In genomic region chr20:1474817-1475603, GRCh38 we compare ENCODE assay signal across 11 cellular contexts. TPM values are rescaled to one million over a fixed set of nuclear protein-coding genes. Genes with fewer than 3 reads are reported as not detected.
DNase-seq lines count a peak whose midpoint lies in the region; ATAC-seq, FAIRE-seq and TF ChIP-seq lines count a peak whose summit lies in the region.
"Had no signal": no experiment of that assay in that cellular context is flagged by ENCODE, and none has a peak within 500 bp of the region (broad histone marks: within the 10 kb centered on the region; RNA-seq: fewer than 3 reads in every experiment).

No MANE protein-coding gene starts in this region.

- DNase-seq in HFFc6: no peak
- DNase-seq in fibroblast of mammary gland (ENCODE audit: low read depth): no peak
- no peak for DNase-seq in D721Med (ENCODE audit: insufficient read length, low spot score)
- DNase-seq: right cardiac atrium, upper lobe of right lung had no signal

- H3K4me3 ChIP-seq in DOHH2 (ENCODE audit: low read length) (no peak overlapping the region), SU-DHL-6 (ENCODE audit: insufficient read depth, low read length, poor library complexity, severe bottlenecking) (no peak overlapping the region), fibroblast of mammary gland (ENCODE audit: control insufficient read depth, low read depth, low read length) (no peak overlapping the region)
- H3K4me3 ChIP-seq: upper lobe of right lung had no signal

- H3K27ac Mint-ChIP-seq in HFFc6: no peak overlapping the region

- H3K9me3 ChIP-seq in DOHH2 (ENCODE audit: control insufficient read depth, insufficient read depth, low read length): no peaks in the 10 kb centered on the region
- no peaks in the 10 kb centered on the region for H3K9me3 ChIP-seq in SU-DHL-6 (ENCODE audit: insufficient read depth, low read length)
- H3K9me3 ChIP-seq: upper lobe of right lung had no signal

- no peak overlapping the region for H2AFZ ChIP-seq in SU-DHL-6 (ENCODE audit: low read depth, low read length, severe bottlenecking)

- no peaks in the 10 kb centered on the region for H3K79me2 ChIP-seq in DOHH2 (ENCODE audit: control insufficient read depth, low read length)
- no peaks in the 10 kb centered on the region for H3K79me2 ChIP-seq in SU-DHL-6 (ENCODE audit: insufficient read depth, low read length)

- TF ChIP-seq CTCF in DOHH2 (IDR thresholded peaks at IDR 0.05; ENCODE audit: low read depth, low read length, poor library complexity, severe bottlenecking): peak; percentile 61
- peak; percentile 61 for TF ChIP-seq CTCF in HFFc6 (IDR thresholded peaks at IDR 0.05)
- TF ChIP-seq CTCF in SU-DHL-6 (IDR thresholded peaks at IDR 0.05; ENCODE audit: insufficient read depth, low read length, poor library complexity, severe bottlenecking): peak; percentile 20
- peak; percentile 17 for TF ChIP-seq CTCF in fibroblast of mammary gland (conservative IDR thresholded peaks at IDR 0.05; ENCODE audit: control insufficient read depth, insufficient read depth, low read depth, low read length)
- no peak for TF ChIP-seq CTCF in D721Med (IDR thresholded peaks at IDR 0.05; ENCODE audit: insufficient read depth, missing control alignments)

- no peak overlapping the region for H3K9ac ChIP-seq in SU-DHL-6 (ENCODE audit: low read length)

- no peaks in the 10 kb centered on the region; the same call in 1 of the 2 replicates for H3F3A ChIP-seq in DOHH2 (ENCODE audit: control insufficient read depth, insufficient read depth)
- no peaks in the 10 kb centered on the region for H3F3A ChIP-seq in SU-DHL-6 (ENCODE audit: insufficient read depth)

- no peaks in the 10 kb centered on the region for H4K20me1 ChIP-seq in DOHH2 (ENCODE audit: control insufficient read depth, insufficient read depth, low read depth, low read length)
- H4K20me1 ChIP-seq in SU-DHL-6 (ENCODE audit: low read depth, low read length): no peaks in the 10 kb centered on the region

- no peak overlapping the region for H3K4me2 ChIP-seq in DOHH2 (ENCODE audit: low read length)
- H3K4me2 ChIP-seq in SU-DHL-6 (ENCODE audit: low read depth, low read length, poor library complexity, severe bottlenecking): no peak overlapping the region

- peaks cover 51% of the 10 kb centered on the region for H3K4me1 Mint-ChIP-seq in HFFc6 (ENCODE audit: low read depth)

- H3K4me1 ChIP-seq in DOHH2 (ENCODE audit: control insufficient read depth, low read length): peaks cover 33% of the 10 kb centered on the region
- H3K4me1 ChIP-seq: upper lobe of right lung had no signal

- H3K36me3 ChIP-seq in DOHH2 (ENCODE audit: control insufficient read depth, low read length) (no peaks in the 10 kb centered on the region), SU-DHL-6 (ENCODE audit: low read length) (no peaks in the 10 kb centered on the region)
- H3K36me3 ChIP-seq: upper lobe of right lung had no signal

- H3K27ac ChIP-seq in DOHH2 (ENCODE audit: low read depth, low read length) (no peak overlapping the region), SU-DHL-6 (ENCODE audit: low read depth, low read length) (no peak overlapping the region)
- H3K27ac ChIP-seq: upper lobe of right lung had no signal

- no peaks in the 10 kb centered on the region for H3K27me3 ChIP-seq in DOHH2 (ENCODE audit: control insufficient read depth, low read length)
- no peaks in the 10 kb centered on the region for H3K27me3 ChIP-seq in SU-DHL-6 (ENCODE audit: low read length)
- H3K27me3 ChIP-seq: upper lobe of right lung had no signal

- FAIRE-seq in D721Med (lab: Jason Lieb, UNC): no peak

- no peak for ATAC-seq in GM21381 (IDR thresholded peaks at IDR 0.05; ENCODE audit: unreplicated experiment)
- no peak for ATAC-seq in GM19324 (IDR thresholded peaks at IDR 0.05; ENCODE audit: low FRiP score, unreplicated experiment)
- ATAC-seq in GM21619 (IDR thresholded peaks at IDR 0.05; ENCODE audit: unreplicated experiment): no peak
- ATAC-seq: right cardiac atrium, upper lobe of right lung had no signal

- H3K36me3 Mint-ChIP-seq in HFFc6 (ENCODE audit: low read depth): no peaks in the 10 kb centered on the region

- H3K9me2 ChIP-seq in DOHH2 (replicated peaks; ENCODE audit: control insufficient read depth, low read length): no peaks in the 10 kb centered on the region
- H3K9me2 ChIP-seq in SU-DHL-6 (replicated peaks; ENCODE audit: insufficient read depth, low read length): no peaks in the 10 kb centered on the region

- H3K4me3 Mint-ChIP-seq in HFFc6: no peak overlapping the region

- no peaks in the 10 kb centered on the region for H3K9me3 Mint-ChIP-seq in HFFc6

- H3K27me3 Mint-ChIP-seq in HFFc6 (ENCODE audit: insufficient read depth): peaks cover 4% of the 10 kb centered on the region

RNA-seq across cellular contexts. Expression of gene NSFL1C, which starts 8.4 kb away (rescaled TPM):
- total RNA-seq in HFFc6 (2021; fragmentation: NEBNext Ultra II Directional; extraction: Animal tissue kit (Norgen Biotek cat#: 25700)): 100 to 1,000 TPM in 3 of 6 experiments, 10 to 100 TPM in 3; 85.4 to 125 (median 103) TPM

RNA-seq across cellular contexts. Expression of gene SIRPB2, which starts 16.2 kb away (rescaled TPM):
- total RNA-seq in HFFc6 (2021; fragmentation: NEBNext Ultra II Directional; extraction: Animal tissue kit (Norgen Biotek cat#: 25700)): not detected
- total RNA-seq: activated CD8-positive, alpha-beta memory T cell treated with anti-CD3 and anti-CD28 coated beads for 36 hours had no signal
